In the genomic region with DNA sequence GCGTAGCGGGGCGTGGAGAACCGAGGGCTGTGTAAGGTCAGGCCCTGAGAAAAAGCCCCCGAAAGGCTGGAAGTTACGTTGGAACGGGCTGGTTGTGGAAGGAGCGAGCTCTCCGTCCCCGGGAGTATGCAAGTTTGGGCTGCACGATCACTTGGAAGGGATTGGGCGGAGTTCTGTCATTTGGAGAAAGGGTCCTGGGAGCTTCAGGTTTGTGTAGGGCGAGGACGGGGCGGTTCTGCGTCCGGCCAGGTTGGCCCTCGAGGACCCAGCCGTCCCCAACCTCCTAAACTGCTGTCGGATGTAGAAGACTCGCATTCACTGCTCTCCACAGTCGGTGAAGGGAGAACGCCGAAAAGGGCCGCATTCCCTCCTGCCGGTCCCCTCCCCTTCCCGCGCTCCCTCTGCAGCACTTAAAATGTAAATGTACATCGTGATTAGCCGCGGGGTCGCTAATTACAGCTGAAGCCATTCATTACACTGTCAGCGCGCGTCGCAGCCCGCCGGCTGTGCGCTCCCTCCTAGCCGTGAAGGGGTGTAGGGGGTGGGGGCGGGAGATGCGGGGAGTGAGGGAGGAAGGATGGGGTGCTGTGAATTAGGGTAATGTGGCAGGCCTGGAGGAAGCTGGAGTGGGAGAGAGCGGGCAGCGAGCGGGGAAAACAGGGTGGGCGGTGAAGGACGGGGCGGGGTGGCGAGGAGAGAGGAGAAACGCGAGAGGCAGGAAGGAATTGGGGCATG, we compare ENCODE assay signal across 9 cellular contexts. TPM values are rescaled to one million over a fixed set of nuclear protein-coding genes. Genes with fewer than 3 reads are reported as not detected.
A peak's percentile ranks its signal among the peaks of the same experiment; 100 is the strongest.
DNase-seq lines count a peak whose midpoint lies in the region; ATAC-seq and TF ChIP-seq lines count a peak whose summit lies in the region.
"Had no signal": no experiment of that assay in that cellular context is flagged by ENCODE, and none has a peak within 500 bp of the region (broad histone marks: within the 10 kb centered on the region; RNA-seq: fewer than 3 reads in every experiment).

No MANE protein-coding gene starts in this region.

- H3K27ac ChIP-seq in skeletal muscle tissue (ENCODE audit: low read depth, low read length), result no peak overlapping the region

- no peaks in the 10 kb centered on the region for H3K36me3 Mint-ChIP-seq in activated naive CD8-positive, alpha-beta T cell

- peak overlapping the region; percentile 59 for H3K4me3 ChIP-seq in HFF-Myc (replicated peaks; ENCODE audit: low read depth, low read length)
- peak overlapping the region; percentile 48 to 73 (median 56) for H3K4me3 ChIP-seq in skeletal muscle tissue (ENCODE audit: low read length in 3 of 3)

- H3K27me3 ChIP-seq in skeletal muscle tissue (ENCODE audit: control insufficient read depth in 3 of 3, insufficient read depth in 3 of 3, low read length in 3 of 3), result peaks cover 31 to 45% (median 42%) of the 10 kb centered on the region in 3 donors

- peaks cover 29 to 36% (median 31%) of the 10 kb centered on the region in 3 donors for H3K4me1 ChIP-seq in skeletal muscle tissue (ENCODE audit: control insufficient read depth in 3 of 3, insufficient read depth in 3 of 3, low read length in 3 of 3)

- H3K9me3 Mint-ChIP-seq in activated naive CD8-positive, alpha-beta T cell (ENCODE audit: low read depth), result no peaks in the 10 kb centered on the region

- no peak for TF ChIP-seq CTCF in HFF-Myc (IDR thresholded peaks at IDR 0.05; ENCODE audit: low read depth, low read length, missing control alignments)

- no peak overlapping the region for H3K27ac Mint-ChIP-seq in activated naive CD8-positive, alpha-beta T cell

- peaks cover 29% of the 10 kb centered on the region for H3K4me1 Mint-ChIP-seq in activated naive CD8-positive, alpha-beta T cell (ENCODE audit: low read depth)

- no peaks in the 10 kb centered on the region for H3K9me3 ChIP-seq in skeletal muscle tissue (ENCODE audit: control insufficient read depth in 3 of 3, low read length in 3 of 3)

- H3K9ac ChIP-seq in skeletal muscle tissue (ENCODE audit: low read depth in 1 of 3, low read length in 3 of 3), result peak overlapping the region; percentile 42 to 74 (median 43)

- H3K36me3 ChIP-seq in skeletal muscle tissue (ENCODE audit: control insufficient read depth in 3 of 3, insufficient read depth in 3 of 3, low read length in 3 of 3), result no peaks in the 10 kb centered on the region

- DNase-seq in HFF-Myc (ENCODE audit: extremely low read depth, low read depth) (no peak), iPS-NIHi11 (ENCODE audit: low spot score) (peak; percentile 28), NCI-H226 (no peak)
- DNase-seq in central memory CD4-positive, alpha-beta T cell, result no peak
- DNase-seq: Kasumi-1 had no signal

- ATAC-seq in SK-N-SH treated with all-trans-retinoic acid at 6 μM for 48 hours (no peak), HG03432 (IDR thresholded peaks at IDR 0.05; ENCODE audit: unreplicated experiment) (no peak)

- H3K27me3 Mint-ChIP-seq in activated naive CD8-positive, alpha-beta T cell, result peaks cover 7% of the 10 kb centered on the region

- H3K4me3 Mint-ChIP-seq in activated naive CD8-positive, alpha-beta T cell, result peak overlapping the region; percentile 14

TF ChIP-seq in SK-N-SH treated with all-trans-retinoic acid at 6 μM for 48 hours, 23 proteins besides CTCF, POLR2A, EP300 and RAD21:
- TF ChIP-seq ZNF565 (CRISPR knock-in tag; conservative IDR thresholded peaks at IDR 0.05; ENCODE audit: low read depth) (no peak), ISL1 (CRISPR knock-in tag; IDR thresholded peaks at IDR 0.05) (no peak), ZFP3 (CRISPR knock-in tag; IDR thresholded peaks at IDR 0.05) (no peak), ZNF70 (CRISPR knock-in tag; IDR thresholded peaks at IDR 0.05) (no peak), CSDC2 (CRISPR knock-in tag; IDR thresholded peaks at IDR 0.05) (no peak), ESRRG (CRISPR knock-in tag; IDR thresholded peaks at IDR 0.05) (no peak), ZNF8 (CRISPR knock-in tag; IDR thresholded peaks at IDR 0.05) (no peak), RARB (CRISPR knock-in tag; IDR thresholded peaks at IDR 0.05) (no peak), ARNTL (CRISPR knock-in tag; IDR thresholded peaks at IDR 0.05; ENCODE audit: borderline replicate concordance, low read depth) (no peak), TCF4 (CRISPR knock-in tag; IDR thresholded peaks at IDR 0.05; ENCODE audit: borderline replicate concordance) (no peak), OSR1 (CRISPR knock-in tag; IDR thresholded peaks at IDR 0.05) (no peak), SNAI2 (CRISPR knock-in tag; IDR thresholded peaks at IDR 0.05) (no peak), BACH2 (CRISPR knock-in tag; IDR thresholded peaks at IDR 0.05; ENCODE audit: borderline replicate concordance) (no peak), ZFP30 (CRISPR knock-in tag; IDR thresholded peaks at IDR 0.05) (no peak)
- TF ChIP-seq, protein P1, sequence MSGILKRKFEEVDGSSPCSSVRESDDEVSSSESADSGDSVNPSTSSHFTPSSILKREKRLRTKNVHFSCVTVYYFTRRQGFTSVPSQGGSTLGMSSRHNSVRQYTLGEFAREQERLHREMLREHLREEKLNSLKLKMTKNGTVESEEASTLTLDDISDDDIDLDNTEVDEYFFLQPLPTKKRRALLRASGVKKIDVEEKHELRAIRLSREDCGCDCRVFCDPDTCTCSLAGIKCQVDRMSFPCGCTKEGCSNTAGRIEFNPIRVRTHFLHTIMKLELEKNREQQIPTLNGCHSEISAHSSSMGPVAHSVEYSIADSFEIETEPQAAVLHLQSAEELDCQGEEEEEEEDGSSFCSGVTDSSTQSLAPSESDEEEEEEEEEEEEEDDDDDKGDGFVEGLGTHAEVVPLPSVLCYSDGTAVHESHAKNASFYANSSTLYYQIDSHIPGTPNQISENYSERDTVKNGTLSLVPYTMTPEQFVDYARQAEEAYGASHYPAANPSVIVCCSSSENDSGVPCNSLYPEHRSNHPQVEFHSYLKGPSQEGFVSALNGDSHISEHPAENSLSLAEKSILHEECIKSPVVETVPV (CRISPR knock-in tag; IDR thresholded peaks at IDR 0.05), result no peak
- TF ChIP-seq, protein P2, sequence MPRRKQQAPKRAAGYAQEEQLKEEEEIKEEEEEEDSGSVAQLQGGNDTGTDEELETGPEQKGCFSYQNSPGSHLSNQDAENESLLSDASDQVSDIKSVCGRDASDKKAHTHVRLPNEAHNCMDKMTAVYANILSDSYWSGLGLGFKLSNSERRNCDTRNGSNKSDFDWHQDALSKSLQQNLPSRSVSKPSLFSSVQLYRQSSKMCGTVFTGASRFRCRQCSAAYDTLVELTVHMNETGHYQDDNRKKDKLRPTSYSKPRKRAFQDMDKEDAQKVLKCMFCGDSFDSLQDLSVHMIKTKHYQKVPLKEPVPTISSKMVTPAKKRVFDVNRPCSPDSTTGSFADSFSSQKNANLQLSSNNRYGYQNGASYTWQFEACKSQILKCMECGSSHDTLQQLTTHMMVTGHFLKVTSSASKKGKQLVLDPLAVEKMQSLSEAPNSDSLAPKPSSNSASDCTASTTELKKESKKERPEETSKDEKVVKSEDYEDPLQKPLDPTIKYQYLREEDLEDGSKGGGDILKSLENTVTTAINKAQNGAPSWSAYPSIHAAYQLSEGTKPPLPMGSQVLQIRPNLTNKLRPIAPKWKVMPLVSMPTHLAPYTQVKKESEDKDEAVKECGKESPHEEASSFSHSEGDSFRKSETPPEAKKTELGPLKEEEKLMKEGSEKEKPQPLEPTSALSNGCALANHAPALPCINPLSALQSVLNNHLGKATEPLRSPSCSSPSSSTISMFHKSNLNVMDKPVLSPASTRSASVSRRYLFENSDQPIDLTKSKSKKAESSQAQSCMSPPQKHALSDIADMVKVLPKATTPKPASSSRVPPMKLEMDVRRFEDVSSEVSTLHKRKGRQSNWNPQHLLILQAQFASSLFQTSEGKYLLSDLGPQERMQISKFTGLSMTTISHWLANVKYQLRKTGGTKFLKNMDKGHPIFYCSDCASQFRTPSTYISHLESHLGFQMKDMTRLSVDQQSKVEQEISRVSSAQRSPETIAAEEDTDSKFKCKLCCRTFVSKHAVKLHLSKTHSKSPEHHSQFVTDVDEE (CRISPR knock-in tag; IDR thresholded peaks at IDR 0.05), result no peak
- TF ChIP-seq, protein P3, sequence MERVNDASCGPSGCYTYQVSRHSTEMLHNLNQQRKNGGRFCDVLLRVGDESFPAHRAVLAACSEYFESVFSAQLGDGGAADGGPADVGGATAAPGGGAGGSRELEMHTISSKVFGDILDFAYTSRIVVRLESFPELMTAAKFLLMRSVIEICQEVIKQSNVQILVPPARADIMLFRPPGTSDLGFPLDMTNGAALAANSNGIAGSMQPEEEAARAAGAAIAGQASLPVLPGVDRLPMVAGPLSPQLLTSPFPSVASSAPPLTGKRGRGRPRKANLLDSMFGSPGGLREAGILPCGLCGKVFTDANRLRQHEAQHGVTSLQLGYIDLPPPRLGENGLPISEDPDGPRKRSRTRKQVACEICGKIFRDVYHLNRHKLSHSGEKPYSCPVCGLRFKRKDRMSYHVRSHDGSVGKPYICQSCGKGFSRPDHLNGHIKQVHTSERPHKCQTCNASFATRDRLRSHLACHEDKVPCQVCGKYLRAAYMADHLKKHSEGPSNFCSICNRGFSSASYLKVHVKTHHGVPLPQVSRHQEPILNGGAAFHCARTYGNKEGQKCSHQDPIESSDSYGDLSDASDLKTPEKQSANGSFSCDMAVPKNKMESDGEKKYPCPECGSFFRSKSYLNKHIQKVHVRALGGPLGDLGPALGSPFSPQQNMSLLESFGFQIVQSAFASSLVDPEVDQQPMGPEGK (CRISPR knock-in tag; IDR thresholded peaks at IDR 0.05; ENCODE audit: borderline replicate concordance), result no peak
TF ChIP-seq in SK-N-SH treated with all-trans-retinoic acid at 6 μM for 48 hours: peak in this region for 0.

RNA-seq across cellular contexts. Expression of a gene that starts 2.5 kb away (rescaled TPM):
- 1.0 TPM for total RNA-seq in skeletal muscle tissue

RNA-seq across cellular contexts. Expression of a gene that starts 21.2 kb away (rescaled TPM):
- total RNA-seq in skeletal muscle tissue, result 96.6 TPM

RNA-seq across cellular contexts. Expression of a gene that starts 36.3 kb away (rescaled TPM):
- total RNA-seq in skeletal muscle tissue, result 1.6 TPM

RNA-seq across cellular contexts. Expression of a gene that starts 52.4 kb away (rescaled TPM):
- total RNA-seq in skeletal muscle tissue, result 33.4 TPM
